In the genomic region with DNA sequence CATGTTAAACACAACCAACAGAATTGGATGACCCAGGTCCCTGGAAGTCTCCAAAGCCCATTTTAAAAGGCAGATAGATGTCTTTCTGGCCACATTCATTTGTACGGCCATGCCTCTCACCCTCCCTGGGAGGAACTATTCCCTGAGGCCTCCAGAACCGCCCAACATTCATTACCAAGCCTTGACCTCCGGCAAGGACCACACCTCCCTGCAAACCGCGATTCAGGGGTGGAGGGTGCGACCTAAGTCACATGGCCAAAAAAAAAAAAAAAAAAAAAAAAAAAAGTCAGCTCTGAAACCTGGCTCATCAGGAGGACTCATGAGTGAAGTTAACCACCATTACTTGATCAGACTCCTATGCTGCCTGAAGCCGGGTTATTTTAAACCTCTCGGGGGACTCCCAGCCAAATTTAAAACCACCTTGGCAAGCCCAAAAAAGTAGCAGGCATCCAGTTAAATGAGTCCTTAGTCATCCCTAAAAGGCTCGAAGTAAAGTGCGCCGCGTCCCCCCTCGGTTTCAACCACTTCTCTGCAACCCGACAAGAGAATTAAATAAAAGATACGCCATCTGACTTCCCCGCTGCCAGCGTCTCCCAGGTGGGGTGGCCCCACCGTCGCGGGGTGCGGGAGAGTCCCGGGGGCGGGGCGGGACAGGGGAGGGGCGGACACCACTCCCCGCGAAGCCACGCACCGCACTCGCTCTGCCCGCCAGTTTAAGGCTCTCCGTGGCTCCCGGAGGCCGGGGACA, we compare ENCODE assay signal across 8 cellular contexts. TPM values are rescaled to one million over a fixed set of nuclear protein-coding genes. Genes with fewer than 3 reads are reported as not detected.
DNase-seq lines count a peak whose midpoint lies in the region; ATAC-seq and TF ChIP-seq lines count a peak whose summit lies in the region.

No MANE protein-coding gene starts in this region.

- peak overlapping the region; percentile 93 for H3K18ac ChIP-seq in IMR-90 (ENCODE audit: low read depth, low read length)

- H2BK5ac ChIP-seq in IMR-90 (ENCODE audit: low read depth, low read length, poor library complexity, severe bottlenecking) = peak overlapping the region; percentile 92

- intact Hi-C loops in IMR-90 (cut with micrococcal nuclease) = loop anchor here (5.0 kb wide), 2 partner anchors 65 to 70 kb away; no protein-coding TSS in a partner anchor

- no peaks in the 10 kb centered on the region; a peak in 3 of 22 replicates for H3K27me3 ChIP-seq in BLaER1 treated with 17β-estradiol and CSF1 and Interleukin-3, amounts not matched to agents 10 nM and 100 nM
- no peaks in the 10 kb centered on the region for H3K27me3 ChIP-seq in IMR-90 (ENCODE audit: control insufficient read depth, insufficient read depth, low read length)
- no peaks in the 10 kb centered on the region for H3K27me3 ChIP-seq in liver (ENCODE audit: control insufficient read depth in 4 of 4, insufficient read depth in 4 of 4, low read length in 3 of 4)
- H3K27me3 ChIP-seq in WERI-Rb-1 (ENCODE audit: insufficient read depth, low read depth, severe bottlenecking) = peaks cover 3% of the 10 kb centered on the region

- peak overlapping the region; percentile 80 for H2AK9ac ChIP-seq in IMR-90 (replicated peaks; ENCODE audit: low read depth, low read length, poor library complexity)

- peak overlapping the region; percentile 83 for H2AK5ac ChIP-seq in IMR-90 (ENCODE audit: low read depth, low read length)

- H3K27ac ChIP-seq in BLaER1 treated with 17β-estradiol and CSF1 and Interleukin-3, amounts not matched to agents 10 nM and 100 nM = peak overlapping the region; percentile 87 to 96 (median 93)
- H3K27ac ChIP-seq in IMR-90 (ENCODE audit: insufficient read depth, low read length) (peak overlapping the region; percentile 97), liver (ENCODE audit: low read depth in 1 of 2, low read length in 2 of 2) (peak overlapping the region; percentile 87 to 99), WERI-Rb-1 (no peak overlapping the region)

- no CpG with 5 or more reads among the region's 34 CpGs for WGBS in IMR-90 (ENCODE audit: extremely low coverage in 2 of 2, insufficient read length in 1 of 2), 2 experiments
- under 1% methylated on average over 34 of the region's 34 CpGs for WGBS in liver

- H2BK15ac ChIP-seq in IMR-90 (ENCODE audit: low read depth, low read length) = peak overlapping the region; percentile 83

- in situ Hi-C loops in IMR-90 (cut with MboI; ENCODE audit: low sequenced_read_pairs) = loop anchor here (5.0 kb wide), 1 partner anchor 190 kb away; no protein-coding TSS in a partner anchor

- TF ChIP-seq CTCF in IMR-90 (conservative IDR thresholded peaks at IDR 0.05; ENCODE audit: low read depth, low read length) (no peak), liver (IDR thresholded peaks at IDR 0.05; ENCODE audit: low read depth, low read length, missing input control) (no peak), WERI-Rb-1 (IDR thresholded peaks at IDR 0.05; ENCODE audit: low read depth, low read length) (no peak)

- peak overlapping the region; percentile 60 for H2BK20ac ChIP-seq in IMR-90 (ENCODE audit: low read depth, low read length)

- H2AFZ ChIP-seq in IMR-90 (replicated peaks; ENCODE audit: low read length, poor library complexity) = peak overlapping the region; percentile 96

- peaks cover 48 to 66% (median 57%) of the 10 kb centered on the region in 10 experiments for H3K4me1 ChIP-seq in BLaER1 treated with 17β-estradiol and CSF1 and Interleukin-3, amounts not matched to agents 10 nM and 100 nM
- peaks cover 14% of the 10 kb centered on the region for H3K4me1 ChIP-seq in IMR-90 (ENCODE audit: control insufficient read depth, insufficient read depth, low read length)
- H3K4me1 ChIP-seq in liver (ENCODE audit: control insufficient read depth in 4 of 4, insufficient read depth in 4 of 4, low read length in 3 of 4) = peaks cover 6 to 58% (median 17%) of the 10 kb centered on the region in 4 donors

- POLR2A ChIA-PET in IMR-90 (lab: Charles Lee; ENCODE audit: unreplicated experiment) = interaction anchor here (0.5 to 0.6 kb wide), 5 partner anchors 10 to 1193 kb away, joined by 3 to 19 read pairs (median 6); no protein-coding TSS in a partner anchor

- peaks cover 0 to 39% (median 9%) of the 10 kb centered on the region in 11 experiments; a peak in 9 of 22 replicates for H4K20me1 ChIP-seq in BLaER1 treated with 17β-estradiol and CSF1 and Interleukin-3, amounts not matched to agents 10 nM and 100 nM
- peaks cover 29% of the 10 kb centered on the region for H4K20me1 ChIP-seq in IMR-90 (ENCODE audit: insufficient read depth, low read length)

- peak overlapping the region; percentile 76 to 94 (median 88) for H3K4me3 ChIP-seq in BLaER1 treated with 17β-estradiol and CSF1 and Interleukin-3, amounts not matched to agents 10 nM and 100 nM
- peak overlapping the region; percentile 85 for H3K4me3 ChIP-seq in IMR-90 (ENCODE audit: insufficient read depth, low read depth, low read length)
- peak overlapping the region; percentile 88 to 100 (median 89) for H3K4me3 ChIP-seq in liver (ENCODE audit: low read depth in 1 of 3, low read length in 3 of 3)
- no peak overlapping the region for H3K4me3 ChIP-seq in WERI-Rb-1 (ENCODE audit: low read depth, low read length)

- H3K9me1 ChIP-seq in IMR-90 (ENCODE audit: insufficient read depth, low read length) = peaks cover 22% of the 10 kb centered on the region

- H4K5ac ChIP-seq in IMR-90 (ENCODE audit: low read depth, low read length) = peak overlapping the region; percentile 68

- peak overlapping the region; percentile 95 for H3K23ac ChIP-seq in IMR-90 (ENCODE audit: low read depth, low read length)

- peak; percentile 11 for TF ChIP-seq POLR2A in IMR-90 (IDR thresholded peaks at IDR 0.05; ENCODE audit: low read depth, low read length)

- peak overlapping the region; percentile 87 to 97 (median 95) for H3K9ac ChIP-seq in BLaER1 treated with 17β-estradiol and CSF1 and Interleukin-3, amounts not matched to agents 10 nM and 100 nM
- H3K9ac ChIP-seq in IMR-90 (ENCODE audit: low read depth, low read length) = peak overlapping the region; percentile 97
- H3K9ac ChIP-seq in liver (ENCODE audit: low read depth in 1 of 2, low read length in 2 of 2) = peak overlapping the region; percentile 99 to 100

- peak overlapping the region; percentile 84 for H2BK120ac ChIP-seq in IMR-90 (ENCODE audit: low read depth, low read length)

- dilution Hi-C loops in IMR-90 (cut with HindIII; ENCODE audit: low sequenced_read_pairs, unreplicated experiment) = no loop called here

- H3K4me2 ChIP-seq in BLaER1 treated with 17β-estradiol and CSF1 and Interleukin-3, amounts not matched to agents 10 nM and 100 nM = peak overlapping the region; percentile 82 to 98 (median 94)
- peak overlapping the region; percentile 89 for H3K4me2 ChIP-seq in IMR-90 (ENCODE audit: low read depth, low read length)

- no peak for TF ChIP-seq RAD21 in IMR-90 (IDR thresholded peaks at IDR 0.05; ENCODE audit: low read length)
- peak; percentile 19 to 46 for TF ChIP-seq RAD21 in liver (IDR thresholded peaks at IDR 0.05)

- peaks cover 0 to 7% (median 0%) of the 10 kb centered on the region in 11 experiments; a peak in 1 of 22 replicates for H3K36me3 ChIP-seq in BLaER1 treated with 17β-estradiol and CSF1 and Interleukin-3, amounts not matched to agents 10 nM and 100 nM
- H3K36me3 ChIP-seq in IMR-90 (ENCODE audit: control insufficient read depth, insufficient read depth, low read length) (0 out of 2 replicates have a peak, but pooled peaks cover 3% of the 10 kb centered on the region), liver (ENCODE audit: control insufficient read depth in 4 of 4, insufficient read depth in 3 of 4, low read depth in 1 of 4, low read length in 3 of 4) (peaks cover 0 to 5% (median 0%) of the 10 kb centered on the region in 4 donors), WERI-Rb-1 (no peaks in the 10 kb centered on the region)

- peak overlapping the region; percentile 93 for H3K56ac ChIP-seq in IMR-90 (ENCODE audit: extremely low read depth, insufficient read depth, low read length)

- CTCF ChIA-PET in IMR-90 (lab: Yijun Ruan, JAX) = interaction anchor here (0.6 kb wide), 1 partner anchor 86 kb away, joined by 3 read pairs; no protein-coding TSS in a partner anchor

- peak overlapping the region; percentile 55 to 94 for H4K8ac ChIP-seq in IMR-90 (ENCODE audit: low read depth in 2 of 2, low read length in 2 of 2)

- DNase-seq in IMR-90 (peak; percentile 71), dermis blood vessel endothelial cell (peak; percentile 89), WERI-Rb-1 (no peak)
- peak; percentile 80 for DNase-seq in activated CD4-positive, alpha-beta T cell treated with anti-CD3 and anti-CD28 coated beads for 48 hours
- peak; percentile 38 to 72 (median 55) for DNase-seq in stimulated activated CD4-positive, alpha-beta T cell treated with anti-CD3 and anti-CD28 coated beads, TNF-alpha, amount 100 ng/mL, for 24 hours (ENCODE audit: low read depth in 3 of 3)

- H3K79me1 ChIP-seq in IMR-90 (ENCODE audit: low read depth in 1 of 2, low read length in 2 of 2) = peaks cover 7 to 55% of the 10 kb centered on the region in 2 experiments; a peak in 3 of 4 replicates

- H3K9me3 ChIP-seq in BLaER1 treated with 17β-estradiol and CSF1 and Interleukin-3, amounts not matched to agents 10 nM and 100 nM (replicated peaks in 1 of 11) = no peaks in the 10 kb centered on the region
- H3K9me3 ChIP-seq in IMR-90 (ENCODE audit: control insufficient read depth, insufficient read depth, low read length) (no peaks in the 10 kb centered on the region), liver (ENCODE audit: control insufficient read depth in 4 of 4, low read length in 3 of 4) (no peaks in the 10 kb centered on the region), WERI-Rb-1 (ENCODE audit: severe bottlenecking) (no peaks in the 10 kb centered on the region)

- ATAC-seq in GM19455 (IDR thresholded peaks at IDR 0.05; ENCODE audit: unreplicated experiment) (peak; percentile 18), IMR-90 (ENCODE audit: low read depth) (no peak)

- peak overlapping the region; percentile 97 for H3K4ac ChIP-seq in IMR-90 (ENCODE audit: low read depth, low read length)

- BruUV-seq in IMR-90 (replicated peaks; lab: Mats Ljungman, UMichigan) = no TSS peak

- peak overlapping the region; percentile 99 for H3K14ac ChIP-seq in IMR-90 (replicated peaks; ENCODE audit: low read depth, low read length)

- H4K91ac ChIP-seq in IMR-90 (ENCODE audit: insufficient read depth, low read depth, low read length) = peak overlapping the region; percentile 93

TF ChIP-seq in IMR-90, 13 proteins besides CTCF, POLR2A, EP300 and RAD21 (continues in another document):
- peak; percentile 9; the same call in 1 of the 2 replicates for TF ChIP-seq MAZ (IDR thresholded peaks at IDR 0.05; ENCODE audit: borderline replicate concordance, low read depth, low read length)

TF ChIP-seq in liver, 16 proteins besides CTCF, POLR2A, EP300 and RAD21 (continues in another document):
- TF ChIP-seq JUND (IDR thresholded peaks at IDR 0.05) = no peak

RNA-seq across cellular contexts. Expression of a gene that starts 2.4 kb away (rescaled TPM):
- total RNA-seq in IMR-90 (2012; rRNA removed) (7.5 and 11.4 TPM in 2 replicates), dermis blood vessel endothelial cell (31.0 and 38.8 TPM in 2 replicates), liver (10 to 100 TPM in 1 of 2 donors, 1 to 10 TPM in 1; 2.2 to 77.0 TPM)
- polyA plus RNA-seq in IMR-90 (2012; rRNA removed) (4.1 and 4.3 TPM in 2 replicates), liver (10 to 100 TPM; 15.0 to 18.4 TPM)
- polyA plus RNA-seq in IMR-90 (2012; cell fraction: cytosol; rRNA removed) = 3.1 and 9.3 TPM in 2 replicates
- 10.6 and 22.1 TPM in 2 replicates for polyA plus RNA-seq in IMR-90 (2012; cell fraction: nucleus; rRNA removed; ENCODE audit: low replicate concordance)
